In the genomic region with DNA sequence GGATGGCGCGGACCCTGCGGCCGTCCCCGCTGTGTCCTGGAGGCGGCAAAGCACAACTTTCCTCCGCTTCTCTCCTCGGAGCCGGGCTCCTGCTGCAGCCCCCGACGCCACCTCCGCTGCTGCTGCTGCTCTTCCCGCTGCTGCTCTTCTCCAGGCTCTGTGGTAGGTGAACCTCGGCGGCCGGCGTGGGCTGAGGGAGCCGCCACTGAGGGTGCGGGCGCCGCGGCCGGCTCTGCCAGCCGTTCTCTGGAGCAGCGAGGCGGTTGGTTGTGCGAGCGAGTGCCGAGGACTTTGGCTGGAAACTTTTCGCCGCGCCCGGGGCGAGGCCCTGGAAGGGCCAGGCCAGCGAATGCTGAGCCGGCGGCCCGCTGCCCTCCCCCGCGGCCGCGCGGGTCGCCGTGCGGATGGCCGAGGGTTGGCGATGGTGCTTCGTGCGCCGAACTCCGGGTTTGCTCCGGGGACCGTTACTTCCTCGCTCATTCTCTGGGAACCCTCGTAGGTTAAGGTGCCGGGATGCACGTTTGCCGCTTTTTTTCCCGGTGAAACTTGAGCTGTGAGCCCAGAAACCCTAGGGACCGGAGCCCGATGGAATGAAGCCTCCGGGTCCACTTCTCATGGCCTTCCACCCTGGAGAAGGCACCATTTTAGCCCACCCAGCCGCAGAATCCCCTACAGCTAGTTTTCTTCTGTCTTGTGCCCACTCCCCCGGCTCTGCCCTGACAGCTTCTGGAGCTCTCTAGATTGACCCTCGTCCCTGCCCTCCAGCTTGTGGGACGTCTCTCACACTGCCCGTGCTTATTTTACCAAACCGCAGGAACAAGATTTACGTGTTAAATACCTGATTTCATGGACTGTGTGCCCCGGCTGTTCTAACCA, we compare ENCODE assay signal across 1 cellular context.
TF ChIP-seq lines count a peak whose summit lies in the region.

No MANE protein-coding gene starts in this region.

TF ChIP-seq in HepG2, 621 proteins besides CTCF, POLR2A, EP300 and RAD21 (continued from another document and continues in another):
- TF ChIP-seq RFXAP (CRISPR knock-in tag; IDR thresholded peaks at IDR 0.05; ENCODE audit: borderline replicate concordance) (no peak), ZNF737 (CRISPR knock-in tag; IDR thresholded peaks at IDR 0.05; ENCODE audit: borderline replicate concordance) (no peak), ZNF768 (CRISPR knock-in tag; IDR thresholded peaks at IDR 0.05) (peak; percentile 38; the same call in 1 of the 2 replicates), THAP11 (CRISPR knock-in tag; IDR thresholded peaks at IDR 0.05) (0 out of 2 replicates have a peak, but pooled peaks have one; percentile 1), ZNF564 (CRISPR knock-in tag; IDR thresholded peaks at IDR 0.05) (peak; percentile 31; the same call in 1 of the 2 replicates), RFX3 (CRISPR knock-in tag; IDR thresholded peaks at IDR 0.05) (no peak), TP53 (CRISPR knock-in tag; conservative IDR thresholded peaks at IDR 0.05) (no peak), FOXC1 (CRISPR knock-in tag; IDR thresholded peaks at IDR 0.05; ENCODE audit: borderline replicate concordance) (0 out of 2 replicates have a peak, but pooled peaks have one; percentile 44), ERF (CRISPR knock-in tag; IDR thresholded peaks at IDR 0.05) (0 out of 2 replicates have a peak, but pooled peaks have one; percentile 1), GTF2F1 (IDR thresholded peaks at IDR 0.05; ENCODE audit: low read length) (no peak), ZNF782 (CRISPR knock-in tag; IDR thresholded peaks at IDR 0.05; ENCODE audit: borderline replicate concordance) (0 out of 2 replicates have a peak, but pooled peaks have one; percentile 50), RXRB (CRISPR knock-in tag; IDR thresholded peaks at IDR 0.05; ENCODE audit: borderline replicate concordance) (no peak), HOXA9 (CRISPR knock-in tag; IDR thresholded peaks at IDR 0.05; ENCODE audit: borderline replicate concordance) (0 out of 2 replicates have a peak, but pooled peaks have one; percentile 0), ZSCAN21 (CRISPR knock-in tag; IDR thresholded peaks at IDR 0.05; ENCODE audit: borderline replicate concordance) (no peak), MAX (IDR thresholded peaks at IDR 0.05) (peak; percentile 4; the same call in 1 of the 2 replicates), JUNB (CRISPR knock-in tag; IDR thresholded peaks at IDR 0.05; ENCODE audit: borderline replicate concordance) (no peak), WIZ (CRISPR knock-in tag; IDR thresholded peaks at IDR 0.05) (0 out of 2 replicates have a peak, but pooled peaks have one; percentile 41), ZFY (CRISPR knock-in tag; IDR thresholded peaks at IDR 0.05) (peak; percentile 69), ZBTB14 (CRISPR knock-in tag; IDR thresholded peaks at IDR 0.05) (peak; percentile 8; the same call in 1 of the 2 replicates), ZNF761 (CRISPR knock-in tag; conservative IDR thresholded peaks at IDR 0.05) (no peak), ZNF558 (CRISPR knock-in tag; IDR thresholded peaks at IDR 0.05; ENCODE audit: borderline replicate concordance) (peak; percentile 12; the same call in 1 of the 2 replicates), ZNF605 (CRISPR knock-in tag; IDR thresholded peaks at IDR 0.05) (no peak), TFDP2 (CRISPR knock-in tag; IDR thresholded peaks at IDR 0.05) (0 out of 2 replicates have a peak, but pooled peaks have one; percentile 5), ZNF766 (CRISPR knock-in tag; IDR thresholded peaks at IDR 0.05; ENCODE audit: borderline replicate concordance) (0 out of 2 replicates have a peak, but pooled peaks have one; percentile 44), SIN3A (IDR thresholded peaks at IDR 0.05; ENCODE audit: borderline replicate concordance, low read depth, low read length) (peak; percentile 15; the same call in 1 of the 2 replicates), YEATS4 (CRISPR knock-in tag; IDR thresholded peaks at IDR 0.05; ENCODE audit: borderline replicate concordance) (peak; percentile 32; the same call in 1 of the 2 replicates), TCF7 (IDR thresholded peaks at IDR 0.05; ENCODE audit: low read depth) (no peak), YY1 (IDR thresholded peaks at IDR 0.05; ENCODE audit: insufficient read depth, insufficient replicate concordance, low read depth, low read length) (peak; percentile 4), ZNF124 (CRISPR knock-in tag; IDR thresholded peaks at IDR 0.05) (no peak), RBFOX2 (IDR thresholded peaks at IDR 0.05; ENCODE audit: low read depth, low read length) (peak; percentile 62; the same call in 1 of the 2 replicates), SP2 (CRISPR knock-in tag; IDR thresholded peaks at IDR 0.05) (no peak), DR1 (CRISPR knock-in tag; IDR thresholded peaks at IDR 0.05) (no peak), UBTF (CRISPR knock-in tag; IDR thresholded peaks at IDR 0.05) (peak; percentile 90), ZNF713 (CRISPR knock-in tag; IDR thresholded peaks at IDR 0.05) (no peak), XBP1 (CRISPR knock-in tag; IDR thresholded peaks at IDR 0.05) (no peak), CCAR2 (optimal IDR thresholded peaks at IDR 0.05; ENCODE audit: low read depth, low read length) (no peak), HNF1A (IDR thresholded peaks at IDR 0.05; ENCODE audit: low read depth) (no peak), HNF1A (CRISPR knock-in tag; IDR thresholded peaks at IDR 0.05; ENCODE audit: borderline replicate concordance) (no peak), ZBTB38 (CRISPR knock-in tag; IDR thresholded peaks at IDR 0.05) (0 out of 2 replicates have a peak, but pooled peaks have one; percentile 11), ZNF75D (CRISPR knock-in tag; IDR thresholded peaks at IDR 0.05; ENCODE audit: borderline replicate concordance) (no peak), TMF1 (CRISPR knock-in tag; IDR thresholded peaks at IDR 0.05; ENCODE audit: low read depth) (peak; percentile 39; the same call in 1 of the 2 replicates), ZNF3 (CRISPR knock-in tag; IDR thresholded peaks at IDR 0.05) (no peak), ZNF563 (CRISPR knock-in tag; IDR thresholded peaks at IDR 0.05) (no peak)
- TF ChIP-seq, protein P1, sequence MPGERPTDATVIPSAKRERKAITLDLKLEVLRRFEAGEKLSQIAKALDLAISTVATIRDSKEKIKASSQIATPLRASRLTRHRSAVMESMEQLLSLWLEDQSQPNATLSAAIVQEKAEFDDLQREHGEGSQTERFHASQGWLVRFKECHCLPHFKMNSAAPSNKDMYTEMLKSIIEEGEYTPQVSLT (CRISPR knock-in tag; IDR thresholded peaks at IDR 0.05; ENCODE audit: borderline replicate concordance, low read depth): no peak
- TF ChIP-seq, protein P2, sequence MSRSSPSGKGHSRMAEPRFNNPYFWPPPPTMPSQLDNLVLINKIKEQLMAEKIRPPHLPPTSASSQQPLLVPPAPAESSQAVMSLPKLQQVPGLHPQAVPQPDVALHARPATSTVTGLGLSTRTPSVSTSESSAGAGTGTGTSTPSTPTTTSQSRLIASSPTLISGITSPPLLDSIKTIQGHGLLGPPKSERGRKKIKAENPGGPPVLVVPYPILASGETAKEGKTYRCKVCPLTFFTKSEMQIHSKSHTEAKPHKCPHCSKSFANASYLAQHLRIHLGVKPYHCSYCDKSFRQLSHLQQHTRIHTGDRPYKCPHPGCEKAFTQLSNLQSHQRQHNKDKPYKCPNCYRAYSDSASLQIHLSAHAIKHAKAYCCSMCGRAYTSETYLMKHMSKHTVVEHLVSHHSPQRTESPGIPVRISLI (CRISPR knock-in tag; IDR thresholded peaks at IDR 0.05; ENCODE audit: borderline replicate concordance): no peak
- TF ChIP-seq, protein P3, sequence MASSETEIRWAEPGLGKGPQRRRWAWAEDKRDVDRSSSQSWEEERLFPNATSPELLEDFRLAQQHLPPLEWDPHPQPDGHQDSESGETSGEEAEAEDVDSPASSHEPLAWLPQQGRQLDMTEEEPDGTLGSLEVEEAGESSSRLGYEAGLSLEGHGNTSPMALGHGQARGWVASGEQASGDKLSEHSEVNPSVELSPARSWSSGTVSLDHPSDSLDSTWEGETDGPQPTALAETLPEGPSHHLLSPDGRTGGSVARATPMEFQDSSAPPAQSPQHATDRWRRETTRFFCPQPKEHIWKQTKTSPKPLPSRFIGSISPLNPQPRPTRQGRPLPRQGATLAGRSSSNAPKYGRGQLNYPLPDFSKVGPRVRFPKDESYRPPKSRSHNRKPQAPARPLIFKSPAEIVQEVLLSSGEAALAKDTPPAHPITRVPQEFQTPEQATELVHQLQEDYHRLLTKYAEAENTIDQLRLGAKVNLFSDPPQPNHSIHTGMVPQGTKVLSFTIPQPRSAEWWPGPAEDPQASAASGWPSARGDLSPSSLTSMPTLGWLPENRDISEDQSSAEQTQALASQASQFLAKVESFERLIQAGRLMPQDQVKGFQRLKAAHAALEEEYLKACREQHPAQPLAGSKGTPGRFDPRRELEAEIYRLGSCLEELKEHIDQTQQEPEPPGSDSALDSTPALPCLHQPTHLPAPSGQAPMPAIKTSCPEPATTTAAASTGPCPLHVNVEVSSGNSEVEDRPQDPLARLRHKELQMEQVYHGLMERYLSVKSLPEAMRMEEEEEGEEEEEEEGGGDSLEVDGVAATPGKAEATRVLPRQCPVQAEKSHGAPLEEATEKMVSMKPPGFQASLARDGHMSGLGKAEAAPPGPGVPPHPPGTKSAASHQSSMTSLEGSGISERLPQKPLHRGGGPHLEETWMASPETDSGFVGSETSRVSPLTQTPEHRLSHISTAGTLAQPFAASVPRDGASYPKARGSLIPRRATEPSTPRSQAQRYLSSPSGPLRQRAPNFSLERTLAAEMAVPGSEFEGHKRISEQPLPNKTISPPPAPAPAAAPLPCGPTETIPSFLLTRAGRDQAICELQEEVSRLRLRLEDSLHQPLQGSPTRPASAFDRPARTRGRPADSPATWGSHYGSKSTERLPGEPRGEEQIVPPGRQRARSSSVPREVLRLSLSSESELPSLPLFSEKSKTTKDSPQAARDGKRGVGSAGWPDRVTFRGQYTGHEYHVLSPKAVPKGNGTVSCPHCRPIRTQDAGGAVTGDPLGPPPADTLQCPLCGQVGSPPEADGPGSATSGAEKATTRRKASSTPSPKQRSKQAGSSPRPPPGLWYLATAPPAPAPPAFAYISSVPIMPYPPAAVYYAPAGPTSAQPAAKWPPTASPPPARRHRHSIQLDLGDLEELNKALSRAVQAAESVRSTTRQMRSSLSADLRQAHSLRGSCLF (CRISPR knock-in tag; IDR thresholded peaks at IDR 0.05; ENCODE audit: borderline replicate concordance): no peak
